Comparison of ENCODE assay signal across 8 cellular contexts in genomic region chr1:19010995-19011696, GRCh38. TPM values are rescaled to one million over a fixed set of nuclear protein-coding genes. Genes with fewer than 3 reads are reported as not detected.
DNase-seq lines count a peak whose midpoint lies in the region; ATAC-seq, FAIRE-seq and TF ChIP-seq lines count a peak whose summit lies in the region.

No MANE protein-coding gene starts in this region.

- TF ChIP-seq POLR2A in GM12891 (IDR thresholded peaks at IDR 0.05; ENCODE audit: low read depth, low read length) = no peak

- peaks cover 18% of the 10 kb centered on the region for H3K4me1 Mint-ChIP-seq in T-helper 17 cell

- H3K4me3 ChIP-seq in astrocyte of the cerebellum (ENCODE audit: low read depth, low read length) (no peak overlapping the region), kidney epithelial cell (ENCODE audit: low read depth, low read length) (no peak overlapping the region)

- H3K27me3 Mint-ChIP-seq in T-helper 17 cell = peaks cover 9% of the 10 kb centered on the region

- DNase-seq in AG08396 (ENCODE audit: low spot score) (peak; percentile 88), T-helper 17 cell (peak in 2 of 3 donors; percentile 15 to 17), astrocyte of the cerebellum (ENCODE audit: low read depth) (peak; percentile 97), kidney epithelial cell (ENCODE audit: low read depth) (peak; percentile 97), GM12891 (ENCODE audit: insufficient read length, low spot score) (no peak)
- DNase-seq in stimulated activated CD4-positive, alpha-beta T cell treated with anti-CD3 and anti-CD28 coated beads, Interleukin-2, amount 100 ng/mL, for 48 hours = peak; percentile 65 to 68

- FAIRE-seq in GM12891 (lab: Jason Lieb, UNC) = no peak

- H3K36me3 ChIP-seq in kidney epithelial cell (ENCODE audit: control insufficient read depth, insufficient read depth, low read length) = no peaks in the 10 kb centered on the region

- H3K9me3 ChIP-seq in T-helper 17 cell (ENCODE audit: control insufficient read depth, low read length, poor library complexity, severe bottlenecking) = no peaks in the 10 kb centered on the region

- peaks cover under 1% of the 10 kb centered on the region for H3K36me3 Mint-ChIP-seq in T-helper 17 cell (ENCODE audit: low read depth)

- no peaks in the 10 kb centered on the region for H3K27me3 ChIP-seq in kidney epithelial cell (ENCODE audit: control insufficient read depth, insufficient read depth, low read length)

- in situ Hi-C loops in astrocyte of the cerebellum (cut with HindIII; ENCODE audit: low sequenced_read_pairs) = no loop called here

- ATAC-seq in HG02610 (IDR thresholded peaks at IDR 0.05; ENCODE audit: unreplicated experiment) (peak; percentile 35), T-helper 17 cell (peak; percentile 89), GM19397 (IDR thresholded peaks at IDR 0.05; ENCODE audit: unreplicated experiment) (no peak)

- H3K4me3 Mint-ChIP-seq in T-helper 17 cell = peak overlapping the region; percentile 77

- peak overlapping the region; percentile 74 for H3K27ac Mint-ChIP-seq in T-helper 17 cell

- TF ChIP-seq CTCF in astrocyte of the cerebellum (IDR thresholded peaks at IDR 0.05; ENCODE audit: low read depth, low read length, missing control alignments) (no peak), kidney epithelial cell (IDR thresholded peaks at IDR 0.05; ENCODE audit: insufficient read depth, low read length, poor library complexity, severe bottlenecking) (no peak)

TF ChIP-seq in GM12891, 5 proteins besides CTCF, POLR2A, EP300 and RAD21:
- TF ChIP-seq POLR2AphosphoS5 (IDR thresholded peaks at IDR 0.05; ENCODE audit: low read depth, low read length) (no peak), POU2F2 (IDR thresholded peaks at IDR 0.05; ENCODE audit: low read depth, low read length) (no peak), PAX5 (IDR thresholded peaks at IDR 0.05; ENCODE audit: insufficient read depth, low read length, severe bottlenecking) (no peak), TAF1 (IDR thresholded peaks at IDR 0.05; ENCODE audit: low read depth, low read length) (no peak), SPI1 (IDR thresholded peaks at IDR 0.05; ENCODE audit: low read depth, low read length) (no peak)

RNA-seq across cellular contexts. Expression of gene IFFO2, which starts 54.7 kb away (rescaled TPM):
- total RNA-seq in T-helper 17 cell (100 to 1,000 TPM in 1 of 2 donors, 10 to 100 TPM in 1; 99.8 to 119 TPM), kidney epithelial cell (25.3 and 26.6 TPM in 2 replicates)
- polyA plus RNA-seq in GM12891 (2012; ENCODE audit: low read depth, missing spikeins) = 8.1 TPM
